Comparison of ENCODE assay signal across 1 cellular context in genomic region chr4:186709509-186709908, GRCh38.
TF ChIP-seq lines count a peak whose summit lies in the region.

No MANE protein-coding gene starts in this region.

TF ChIP-seq in WTC11, 78 proteins besides CTCF, POLR2A, EP300 and RAD21 (continued from another document):
- TF ChIP-seq AR (CRISPR knock-in tag; IDR thresholded peaks at IDR 0.05) (no peak), ATF3 (CRISPR knock-in tag; conservative IDR thresholded peaks at IDR 0.05) (no peak), USF2 (CRISPR knock-in tag; IDR thresholded peaks at IDR 0.05) (no peak), ZBTB21 (CRISPR knock-in tag; IDR thresholded peaks at IDR 0.05; ENCODE audit: borderline replicate concordance) (no peak), PREB (CRISPR knock-in tag; IDR thresholded peaks at IDR 0.05; ENCODE audit: borderline replicate concordance) (no peak), FOXP1 (CRISPR knock-in tag; IDR thresholded peaks at IDR 0.05; ENCODE audit: borderline replicate concordance) (no peak)
